29 cellular contexts compared by ENCODE assay signal in the genomic region with DNA sequence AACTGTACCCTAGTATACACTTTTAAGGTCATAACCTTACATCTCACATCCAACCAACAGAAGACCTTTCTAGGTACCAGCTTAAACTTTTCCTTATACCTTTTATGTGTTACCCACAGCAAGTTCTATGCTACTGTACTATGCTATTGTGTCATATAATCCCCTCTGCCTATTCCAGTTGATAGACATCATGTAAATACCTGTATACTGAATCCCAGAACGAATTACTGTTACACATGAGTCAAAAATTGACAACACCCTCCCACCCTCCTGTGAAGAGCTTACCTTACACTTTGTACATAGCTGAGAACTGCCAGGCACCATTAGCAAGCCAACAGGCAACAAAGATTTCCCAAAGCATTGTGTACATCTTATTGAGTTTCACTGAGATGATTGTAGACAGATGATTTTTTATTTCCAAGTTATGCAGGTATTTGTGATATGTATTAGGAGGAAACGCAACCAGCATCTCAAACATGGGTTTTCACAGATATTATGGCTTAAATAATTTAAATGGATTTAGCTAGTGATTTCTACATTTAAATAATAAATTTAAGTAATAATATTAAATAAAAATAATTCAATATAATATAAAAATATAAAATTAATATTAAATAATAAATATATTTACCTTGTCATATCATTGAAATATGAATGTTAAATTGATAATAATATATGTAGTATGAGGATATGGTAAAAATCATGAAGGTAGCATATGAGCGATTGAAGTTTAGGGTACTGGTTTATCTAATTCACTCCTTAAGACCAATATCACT.
"Had no signal": no experiment of that assay in that cellular context is flagged by ENCODE, and none has a peak within 500 bp of the region (broad histone marks: within the 10 kb centered on the region; RNA-seq: fewer than 3 reads in every experiment).

No MANE protein-coding gene starts in this region.

- ATAC-seq: activated CD4-positive, CD25-positive, alpha-beta regulatory T cell treated with anti-CD3 and anti-CD28 coated beads, Interleukin-2, amount 50 U/mL, for 24 hours; activated T-cell treated with anti-CD3 and anti-CD28 coated beads, Interleukin-2, amount 50 U/mL, for 4 hours; body of pancreas; gastrocnemius medialis; sciatic nerve; stimulated activated naive B cell treated with anti-CD40 and anti-IgM and Interleukin-4, amounts not matched to agents 10 μg/mL and 1 μg/mL and 100 μg/mL, for 72 hours had no signal

- H3K4me1 ChIP-seq: body of pancreas, colonic mucosa, prostate gland, testis had no signal

- FAIRE-seq: endometrium, keratinocyte had no signal

- H3K27ac ChIP-seq: body of pancreas, colonic mucosa, epithelial cell of prostate, gastrocnemius medialis, neutrophil, prostate gland, skin epidermis, testis, transverse colon, VCaP had no signal

- H3K4me3 ChIP-seq: body of pancreas, colonic mucosa, gastrocnemius medialis, prostate gland, skin epidermis, testis, transverse colon had no signal

- H3K9me3 ChIP-seq: body of pancreas, colonic mucosa, gastrocnemius medialis, neutrophil, prostate gland, testis, transverse colon had no signal

- DNase-seq: activated CD4-positive, alpha-beta memory T cell treated with anti-CD3 and anti-CD28 coated beads, Interleukin-2, amount 10 ng/mL, durations not matched to agents 7 days and 5 days; activated CD4-positive, alpha-beta T cell treated with anti-CD3 and anti-CD28 coated beads, Interleukin-2, amount 10 ng/mL, durations not matched to agents 24 days and 14 days; activated CD8-positive, alpha-beta memory T cell treated with anti-CD3 and anti-CD28 coated beads, Interleukin-2, amount 50 U/mL, for 48 hours; activated T-cell treated with anti-CD3 and anti-CD28 coated beads, Interleukin-2, amount 50 U/mL, for 4 hours; anterior cingulate cortex; body of pancreas; colonic mucosa; effector CD8-positive, alpha-beta T cell; gastrocnemius medialis; glutamatergic neuron; left colon; mammary epithelial cell; naive B cell; nephron progenitor cell; retina; stimulated activated CD4-positive, alpha-beta T cell treated with anti-CD3 and anti-CD28 coated beads, Interleukin-4, amount 100 ng/mL, for 4 hours; stimulated activated CD8-positive, alpha-beta memory T cell treated with anti-CD3 and anti-CD28 coated beads, Interleukin-4, amount 100 ng/mL, for 48 hours; stimulated activated naive B cell treated with anti-CD40 and anti-IgM and Interleukin-4, amounts not matched to agents 10 μg/mL and 1 μg/mL and 100 μg/mL, for 72 hours; testis; transverse colon had no signal

- H3K36me3 ChIP-seq: colonic mucosa, gastrocnemius medialis, neutrophil, prostate gland, transverse colon had no signal

- H3K27me3 ChIP-seq: body of pancreas, colonic mucosa, gastrocnemius medialis, neutrophil, testis, transverse colon had no signal
